Comparison of ENCODE assay signal across 8 cellular contexts in genomic region chr20:3239867-3240775, GRCh38. TPM values are rescaled to one million over a fixed set of nuclear protein-coding genes. Genes with fewer than 3 reads are reported as not detected.
DNase-seq lines count a peak whose midpoint lies in the region; FAIRE-seq and TF ChIP-seq lines count a peak whose summit lies in the region.

No MANE protein-coding gene starts in this region.

- FAIRE-seq in GM12891 (lab: Jason Lieb, UNC) = no peak

- H3K27me3 ChIP-seq in DOHH2 (ENCODE audit: control insufficient read depth, low read length) = peaks cover 46% of the 10 kb centered on the region
- peaks cover 38% of the 10 kb centered on the region for H3K27me3 ChIP-seq in SJSA1 (replicated peaks)
- no peaks in the 10 kb centered on the region for H3K27me3 ChIP-seq in parathyroid adenoma (ENCODE audit: control insufficient read depth, insufficient read depth, low read length)

- no peak overlapping the region; the same call in 1 of the 2 replicates for H3K4me3 ChIP-seq in DOHH2 (ENCODE audit: low read length)
- H3K4me3 ChIP-seq in SJSA1 = peak overlapping the region; percentile 47
- H3K4me3 ChIP-seq in fibroblast of pulmonary artery (replicated peaks; ENCODE audit: low read depth, low read length) = peak overlapping the region; percentile 66
- H3K4me3 ChIP-seq in parathyroid adenoma (ENCODE audit: low read depth, low read length) = peak overlapping the region; percentile 27

- H3K4me1 ChIP-seq in DOHH2 (ENCODE audit: control insufficient read depth, low read length) (peaks cover 7% of the 10 kb centered on the region; the same call in 1 of the 2 replicates), SJSA1 (replicated peaks) (peaks cover 20% of the 10 kb centered on the region), parathyroid adenoma (no peaks in the 10 kb centered on the region)

- no peak overlapping the region for H3K9ac ChIP-seq in parathyroid adenoma

- H4K20me1 ChIP-seq in DOHH2 (ENCODE audit: control insufficient read depth, insufficient read depth, low read depth, low read length) = no peaks in the 10 kb centered on the region

- H3K79me2 ChIP-seq in DOHH2 (ENCODE audit: control insufficient read depth, low read length) = no peaks in the 10 kb centered on the region
- H3K79me2 ChIP-seq in parathyroid adenoma = no peaks in the 10 kb centered on the region

- H3K27ac ChIP-seq in DOHH2 (ENCODE audit: low read depth, low read length) = no peak overlapping the region
- no peak overlapping the region for H3K27ac ChIP-seq in SJSA1
- H3K27ac ChIP-seq in parathyroid adenoma = no peak overlapping the region

- peak overlapping the region; percentile 74 for H3K4me2 ChIP-seq in DOHH2 (ENCODE audit: low read length)
- H3K4me2 ChIP-seq in parathyroid adenoma (ENCODE audit: low read length) = peak overlapping the region; percentile 81

- H3K36me3 ChIP-seq in DOHH2 (ENCODE audit: control insufficient read depth, low read length) = no peaks in the 10 kb centered on the region
- H3K36me3 ChIP-seq in SJSA1 = no peaks in the 10 kb centered on the region
- no peaks in the 10 kb centered on the region for H3K36me3 ChIP-seq in parathyroid adenoma (ENCODE audit: control insufficient read depth, insufficient read depth, low read length)

- no peaks in the 10 kb centered on the region for H3K9me3 ChIP-seq in DOHH2 (ENCODE audit: control insufficient read depth, insufficient read depth, low read length)
- H3K9me3 ChIP-seq in SJSA1 (replicated peaks) = no peaks in the 10 kb centered on the region; the same call in 1 of the 2 replicates
- H3K9me3 ChIP-seq in parathyroid adenoma (ENCODE audit: control insufficient read depth, low read length) = no peaks in the 10 kb centered on the region

- H2AFZ ChIP-seq in parathyroid adenoma = peak overlapping the region; percentile 74

- no peaks in the 10 kb centered on the region for H3F3A ChIP-seq in DOHH2 (ENCODE audit: control insufficient read depth, insufficient read depth)

- DNase-seq in SJSA1 (ENCODE audit: low read depth in 1 of 2, low spot score in 2 of 2) (no peak), fibroblast of pulmonary artery (ENCODE audit: low read depth) (peak; percentile 26), GDM1 (lab: John Stamatoyannopoulos, UW) (no peak), RKO (ENCODE audit: low spot score) (no peak), NCI-H526 treated with DMSO at 0.1 percent for 48 hours (lab: John Stamatoyannopoulos, UW) (no peak), GM12891 (ENCODE audit: insufficient read length, low spot score) (no peak)

- TF ChIP-seq CTCF in DOHH2 (IDR thresholded peaks at IDR 0.05; ENCODE audit: low read depth, low read length, poor library complexity, severe bottlenecking) (no peak), fibroblast of pulmonary artery (IDR thresholded peaks at IDR 0.05; ENCODE audit: low read length, missing control alignments) (no peak), parathyroid adenoma (IDR thresholded peaks at IDR 0.05) (no peak)

- no peak for TF ChIP-seq POLR2A in GM12891 (IDR thresholded peaks at IDR 0.05; ENCODE audit: low read depth, low read length)

- H3K9me2 ChIP-seq in DOHH2 (replicated peaks; ENCODE audit: control insufficient read depth, low read length) = no peaks in the 10 kb centered on the region

TF ChIP-seq in GM12891, 5 proteins besides CTCF, POLR2A, EP300 and RAD21:
- TF ChIP-seq POLR2AphosphoS5 (IDR thresholded peaks at IDR 0.05; ENCODE audit: low read depth, low read length) (no peak), SPI1 (IDR thresholded peaks at IDR 0.05; ENCODE audit: low read depth, low read length) (no peak), POU2F2 (IDR thresholded peaks at IDR 0.05; ENCODE audit: low read depth, low read length) (no peak), PAX5 (IDR thresholded peaks at IDR 0.05; ENCODE audit: insufficient read depth, low read length, severe bottlenecking) (no peak), TAF1 (IDR thresholded peaks at IDR 0.05; ENCODE audit: low read depth, low read length) (no peak)

RNA-seq across cellular contexts. Expression of gene SLC4A11, which starts 1.1 kb away (rescaled TPM):
- 0.24 TPM in 1 of 2 replicates, not detected in the other for total RNA-seq in SJSA1 (2014; rRNA removed; shearing (Covaris generic))
- 0.41 TPM for polyA plus RNA-seq in GM12891 (2012; ENCODE audit: low read depth, missing spikeins)

RNA-seq across cellular contexts. Expression of gene ITPA, which starts 30.8 kb away (rescaled TPM):
- 59.3 and 78.0 TPM in 2 replicates for total RNA-seq in SJSA1 (2014; rRNA removed; shearing (Covaris generic))
- polyA plus RNA-seq in GM12891 (2012; ENCODE audit: low read depth, missing spikeins) = 62.5 TPM

RNA-seq across cellular contexts. Expression of gene DDRGK1, which starts 35.6 kb away (rescaled TPM):
- total RNA-seq in SJSA1 (2014; rRNA removed; shearing (Covaris generic)) = 28.2 and 29.1 TPM in 2 replicates
- 29.7 TPM for polyA plus RNA-seq in GM12891 (2012; ENCODE audit: low read depth, missing spikeins)
